In genomic region chr3:143188881-143189280, GRCh38 we compare ENCODE assay signal across 20 cellular contexts.
"Had no signal": no experiment of that assay in that cellular context is flagged by ENCODE, and none has a peak within 500 bp of the region (broad histone marks: within the 10 kb centered on the region; RNA-seq: fewer than 3 reads in every experiment).

No MANE protein-coding gene starts in this region.

- H3K27me3 ChIP-seq: colonic mucosa, esophagus squamous epithelium, gastrocnemius medialis, heart right ventricle, left lung had no signal

- H3K27ac ChIP-seq: colonic mucosa, esophagus squamous epithelium, gastrocnemius medialis, heart right ventricle, left lung, lower lobe of right lung had no signal

- DNase-seq: colonic mucosa; cortex of kidney; effector CD4-positive, alpha-beta T cell; effector memory CD4-positive, alpha-beta T cell; esophagus squamous epithelium; foreskin melanocyte; gastrocnemius medialis; glutamatergic neuron; head of caudate nucleus; heart right ventricle; hippocampal formation; left cardiac atrium; left lung; left ventricle myocardium superior; lower lobe of right lung; mesenchymal stem cell; mucosa of descending colon; naive B cell; naive thymus-derived CD8-positive, alpha-beta T cell had no signal

- H3K9me3 ChIP-seq: colonic mucosa, esophagus squamous epithelium, gastrocnemius medialis, left lung, lower lobe of right lung, mucosa of descending colon had no signal

- H3K4me3 ChIP-seq: colonic mucosa, esophagus squamous epithelium, gastrocnemius medialis, heart right ventricle, left lung, lower lobe of right lung, mucosa of descending colon had no signal

- H3K36me3 ChIP-seq: colonic mucosa, esophagus squamous epithelium, gastrocnemius medialis, heart right ventricle, left lung, lower lobe of right lung had no signal

- ATAC-seq: esophagus mucosa; gastrocnemius medialis; heart right ventricle; left cardiac atrium; left lung; left ventricle myocardium superior; lower lobe of right lung; mucosa of descending colon; naive thymus-derived CD8-positive, alpha-beta T cell had no signal

- H3K4me1 ChIP-seq: colonic mucosa, esophagus squamous epithelium, gastrocnemius medialis, heart right ventricle, left lung, lower lobe of right lung had no signal
